ENCODE assay signal across 14 cellular contexts in genomic region chr4:114281561-114281960, GRCh38.
DNase-seq lines count a peak whose midpoint lies in the region; ATAC-seq and TF ChIP-seq lines count a peak whose summit lies in the region.
"Had no signal": no experiment of that assay in that cellular context is flagged by ENCODE, and none has a peak within 500 bp of the region (broad histone marks: within the 10 kb centered on the region; RNA-seq: fewer than 3 reads in every experiment).

No MANE protein-coding gene starts in this region.

- H3K9me2 ChIP-seq in MM.1S (replicated peaks; ENCODE audit: insufficient read depth, low read length), result no peaks in the 10 kb centered on the region

- TF ChIP-seq CTCF in astrocyte of the cerebellum (IDR thresholded peaks at IDR 0.05; ENCODE audit: low read depth, low read length, missing control alignments) (no peak), tibial nerve (IDR thresholded peaks at IDR 0.05) (no peak), MM.1S (IDR thresholded peaks at IDR 0.05; ENCODE audit: low read length) (no peak)

- DNase-seq in HS-27A (ENCODE audit: low read depth), result peak; percentile 62
- peak; percentile 57 for DNase-seq in astrocyte of the cerebellum (ENCODE audit: low read depth)
- peak; percentile 57 for DNase-seq in kidney glomerular epithelial cell (lab: John Stamatoyannopoulos, UW)
- DNase-seq in tibial nerve (ENCODE audit: low spot score in 2 of 2), result no peak
- DNase-seq in MM.1S, result no peak
- no peak for DNase-seq in activated gamma-delta T cell treated with Interleukin-2 at 50 U/mL for 16 hours
- DNase-seq: activated naive CD4-positive, alpha-beta T cell; endodermal cell; GDM1; midbrain; Peyer's patch; stimulated activated naive CD8-positive, alpha-beta T cell treated with anti-CD3 and anti-CD28 coated beads, Interleukin-15, Interleukin-2, amounts not matched to agents 100 U/mL and 50 U/mL, for 24 hours had no signal

- no peaks in the 10 kb centered on the region for H3K79me2 ChIP-seq in MM.1S (ENCODE audit: low read length)

- TF ChIP-seq POLR2A in tibial nerve (IDR thresholded peaks at IDR 0.05), result no peak

- H3K36me3 ChIP-seq in tibial nerve (no peaks in the 10 kb centered on the region), MM.1S (replicated peaks; ENCODE audit: insufficient read depth, low read length) (no peaks in the 10 kb centered on the region)
- H3K36me3 ChIP-seq: Peyer's patch had no signal

- no peaks in the 10 kb centered on the region for H3F3A ChIP-seq in MM.1S (ENCODE audit: insufficient read depth, low read length)

- no peak overlapping the region for H3K27ac ChIP-seq in tibial nerve
- no peak overlapping the region for H3K27ac ChIP-seq in MM.1S (ENCODE audit: low read length)
- H3K27ac ChIP-seq: Peyer's patch had no signal

- H3K4me1 ChIP-seq in tibial nerve (no peaks in the 10 kb centered on the region), MM.1S (ENCODE audit: low read length) (no peaks in the 10 kb centered on the region)
- H3K4me1 ChIP-seq: Peyer's patch had no signal

- H3K9ac ChIP-seq in MM.1S (ENCODE audit: low read length), result no peak overlapping the region

- no peak overlapping the region for H3K4me3 ChIP-seq in astrocyte of the cerebellum (ENCODE audit: low read depth, low read length)
- no peak overlapping the region for H3K4me3 ChIP-seq in tibial nerve
- H3K4me3 ChIP-seq in MM.1S (ENCODE audit: low read length), result no peak overlapping the region
- H3K4me3 ChIP-seq: Peyer's patch, skin epidermis had no signal

- no peak for ATAC-seq in GM18867 (IDR thresholded peaks at IDR 0.05; ENCODE audit: unreplicated experiment)
- ATAC-seq: stimulated activated naive CD8-positive, alpha-beta T cell treated with anti-CD3 and anti-CD28 coated beads, Interleukin-15, Interleukin-2, amounts not matched to agents 100 U/mL and 50 U/mL, for 24 hours had no signal

- H3K9me3 ChIP-seq in tibial nerve (peaks cover 0 to 3% (median 1%) of the 10 kb centered on the region in 4 donors), MM.1S (replicated peaks; ENCODE audit: insufficient read depth, low read length) (no peaks in the 10 kb centered on the region)
- H3K9me3 ChIP-seq: Peyer's patch had no signal

- H3K4me2 ChIP-seq in MM.1S (ENCODE audit: low read depth, low read length), result no peak overlapping the region

- no peaks in the 10 kb centered on the region for H3K27me3 ChIP-seq in tibial nerve
- H3K27me3 ChIP-seq in MM.1S (replicated peaks; ENCODE audit: insufficient read depth, low read length), result no peaks in the 10 kb centered on the region
- H3K27me3 ChIP-seq: Peyer's patch had no signal

- in situ Hi-C loops in astrocyte of the cerebellum (cut with HindIII; ENCODE audit: low sequenced_read_pairs), result no loop called here

- TF ChIP-seq EP300 in tibial nerve (IDR thresholded peaks at IDR 0.05), result no peak

- H2AFZ ChIP-seq in MM.1S (ENCODE audit: low read length), result no peak overlapping the region

- WGBS in tibial nerve, 2 donors, result 57 to 58% methylated on average over 1 of the region's 1 CpG

- H4K20me1 ChIP-seq in MM.1S (ENCODE audit: insufficient read depth, low read length), result no peaks in the 10 kb centered on the region

Comparison
In these comparisons a context has a peak if more than half of its experiments do, and no peak if none do; other contexts are left out.
1. DNase-seq: peak in HS-27A (single experiment), astrocyte of the cerebellum (single experiment) and kidney glomerular epithelial cell (single experiment); none in tibial nerve (0 of 2), MM.1S (single experiment) and activated gamma-delta T cell treated with Interleukin-2 at 50 U/mL for 16 hours (single experiment).